In the genomic region with DNA sequence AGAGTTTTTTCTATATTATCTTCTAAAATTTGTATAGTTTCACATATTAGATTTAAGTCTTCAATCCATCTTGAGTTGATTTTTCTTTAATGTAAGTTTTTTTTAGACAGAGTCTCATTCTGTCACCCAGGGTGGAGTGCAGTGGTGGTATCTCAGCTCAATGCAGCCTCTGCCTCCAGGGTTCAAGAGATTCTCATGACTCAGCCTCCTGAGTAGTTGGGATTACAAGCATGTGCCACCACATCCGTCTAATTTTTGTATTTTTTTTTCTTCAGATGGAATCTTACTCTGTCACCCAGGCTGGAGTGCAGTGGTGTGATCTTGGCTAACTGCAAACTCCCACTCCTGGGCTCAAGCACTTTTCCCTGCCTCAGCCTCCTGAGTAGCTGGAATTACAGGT, we compare ENCODE assay signal across 19 cellular contexts.
DNase-seq lines count a peak whose midpoint lies in the region; ATAC-seq, FAIRE-seq and TF ChIP-seq lines count a peak whose summit lies in the region.
"Had no signal": no experiment of that assay in that cellular context is flagged by ENCODE, and none has a peak within 500 bp of the region (broad histone marks: within the 10 kb centered on the region; RNA-seq: fewer than 3 reads in every experiment).

No MANE protein-coding gene starts in this region.

- H3K36me3 ChIP-seq in GM23338 (ENCODE audit: insufficient read depth) (no peaks in the 10 kb centered on the region), K562 (ENCODE audit: control insufficient read depth, insufficient read depth, low read length) (no peaks in the 10 kb centered on the region)

- peak; percentile 63 for FAIRE-seq in K562 (lab: Jason Lieb, UNC)
- FAIRE-seq: A549, GM12878, H1 had no signal

- POLR2A ChIA-PET in K562 (lab: Yijun Ruan, JAX) = no interaction called here

- in situ Hi-C loops in K562 (cut with MboI) = no loop called here
- in situ Hi-C loops in ACHN (cut with HindIII; ENCODE audit: low pct_ligation_motif_present, low pct_unique_long_range_greater_than_20kb, low sequenced_read_pairs) = no loop called here

- H4K20me1 ChIP-seq in GM23338 (replicated peaks; ENCODE audit: insufficient read depth) (no peaks in the 10 kb centered on the region), K562 (replicated peaks; ENCODE audit: control insufficient read depth, insufficient read depth, low read length) (no peaks in the 10 kb centered on the region)

- H2AFZ ChIP-seq in GM23338 = peak overlapping the region; percentile 59; the same call in 1 of the 2 replicates
- no peak overlapping the region for H2AFZ ChIP-seq in K562 (ENCODE audit: low read depth, low read length)

- 0% methylated on average over 1 of the region's 1 CpG for WGBS in K562 (ENCODE audit: insufficient coverage, low coverage, missing lambda C conversion rate)

- H3K9me2 ChIP-seq in GM23338 (ENCODE audit: insufficient read depth) = 0 out of 2 replicates have a peak, but pooled peaks cover 4% of the 10 kb centered on the region

- intact Hi-C loops in K562 (cut with micrococcal nuclease) = no loop called here

- peak; percentile 68 for DNase-seq in Daoy (ENCODE audit: low read depth)
- DNase-seq in GM23338 (ENCODE audit: low spot score) = no peak
- DNase-seq in K562 (ENCODE audit: extremely low read depth in 1 of 4, low spot score in 3 of 4) = no peak
- DNase-seq in NCI-H1694 (lab: John Stamatoyannopoulos, UW) = no peak
- DNase-seq in ACHN = no peak
- no peak for DNase-seq in substantia nigra (lab: John Stamatoyannopoulos, UW)
- DNase-seq: 8988T; C1 segment of cervical spinal cord; Calu3; CD4-positive, alpha-beta memory T cell; COR-L47; DMS53; DMS79 treated with DMSO at 0.1 percent for 48 hours; GDM1; H7; HCEC 1CT had no signal

- no peaks in the 10 kb centered on the region for H3K9me1 ChIP-seq in K562 (ENCODE audit: control insufficient read depth, insufficient read depth, low read length)

- no peak overlapping the region for H3K27ac Mint-ChIP-seq in GM23338

- H3K79me2 ChIP-seq in GM23338 (replicated peaks; ENCODE audit: insufficient read depth) = no peaks in the 10 kb centered on the region
- no peaks in the 10 kb centered on the region for H3K79me2 ChIP-seq in K562 (ENCODE audit: control insufficient read depth, insufficient read depth, low read length)

- CTCF ChIA-PET in K562 (lab: Yijun Ruan, JAX; ENCODE audit: low intra/inter-chr PET ratio) = no interaction called here

- BruUV-seq in K562 (replicated peaks; lab: Mats Ljungman, UMichigan) = no TSS peak

- H3K4me2 ChIP-seq in GM23338 (no peak overlapping the region), K562 (ENCODE audit: insufficient read depth, low read length) (no peak overlapping the region)
- H3K4me2 ChIP-seq: A549 had no signal

- H3K4me3 ChIP-seq in GM23338 = no peak overlapping the region
- no peak overlapping the region for H3K4me3 ChIP-seq in K562
- H3K4me3 ChIP-seq: A549, GM12878 had no signal

- TF ChIP-seq POLR2A in K562 (conservative IDR thresholded peaks at IDR 0.05) = no peak

- peaks cover 10% of the 10 kb centered on the region; the same call in 1 of the 2 replicates for H3F3A ChIP-seq in GM23338 (replicated peaks; ENCODE audit: low read depth)

- TF ChIP-seq RAD21 in K562 (CRISPR knock-in tag; conservative IDR thresholded peaks at IDR 0.05 in 1 of 2, IDR thresholded peaks at IDR 0.05 in 1 of 2) = no peak

- H3K27me3 ChIP-seq in GM23338 (ENCODE audit: insufficient read depth) (no peaks in the 10 kb centered on the region), K562 (ENCODE audit: control insufficient read depth in 2 of 2, insufficient read depth in 2 of 2, low read length in 2 of 2) (no peaks in the 10 kb centered on the region)

- H3K27ac ChIP-seq in GM23338 (ENCODE audit: low read depth) (no peak overlapping the region), K562 (ENCODE audit: extremely low read depth, low read depth, low read length) (no peak overlapping the region), substantia nigra (ENCODE audit: low read depth, low read length, poor library complexity, severe bottlenecking) (no peak overlapping the region)
- H3K27ac ChIP-seq: A549 had no signal

- TF ChIP-seq EP300 in K562 (IDR thresholded peaks at IDR 0.05; ENCODE audit: low read length) = no peak

- no peak overlapping the region for H3K4me3 Mint-ChIP-seq in GM23338
- H3K4me3 Mint-ChIP-seq: CD4-positive, alpha-beta memory T cell had no signal

- H3K4me1 Mint-ChIP-seq in GM23338 = peaks cover 8% of the 10 kb centered on the region

- TF ChIP-seq CTCF in GM23338 (conservative IDR thresholded peaks at IDR 0.05; ENCODE audit: low read depth in 2 of 2) (no peak), K562 (IDR thresholded peaks at IDR 0.05 in 2 of 3, conservative IDR thresholded peaks at IDR 0.05 in 1 of 3; ENCODE audit: insufficient read depth in 2 of 3, low read depth in 1 of 3, low read length in 3 of 3) (no peak)

- H3K27me3 Mint-ChIP-seq in GM23338 (ENCODE audit: insufficient read depth, low read depth, poor library complexity) = peaks cover 1% of the 10 kb centered on the region
- H3K27me3 Mint-ChIP-seq: CD4-positive, alpha-beta memory T cell had no signal

- no peaks in the 10 kb centered on the region for H3K9me3 ChIP-seq in K562 (replicated peaks; ENCODE audit: control insufficient read depth, insufficient read depth, low read depth, low read length)
- H3K9me3 ChIP-seq: A549 had no signal

- H3K9me3 Mint-ChIP-seq in GM23338 = no peaks in the 10 kb centered on the region; the same call in 1 of the 3 replicates
- H3K9me3 Mint-ChIP-seq: CD4-positive, alpha-beta memory T cell had no signal

- H3K4me1 ChIP-seq in GM23338 (ENCODE audit: insufficient read depth) (no peaks in the 10 kb centered on the region; the same call in 1 of the 2 replicates), K562 (replicated peaks in 1 of 2; ENCODE audit: control insufficient read depth in 2 of 2, insufficient read depth in 2 of 2, low read length in 2 of 2) (no peaks in the 10 kb centered on the region)
- H3K4me1 ChIP-seq: A549 had no signal

- ATAC-seq in GM23338 (no peak), K562 (no peak)
- ATAC-seq: A549, GM12878 had no signal

- no peak overlapping the region for H3K9ac ChIP-seq in K562 (ENCODE audit: insufficient read depth in 1 of 2, low read depth in 2 of 2, low read length in 2 of 2)

- H3K36me3 Mint-ChIP-seq in GM23338 (ENCODE audit: low read depth) = no peaks in the 10 kb centered on the region
- H3K36me3 Mint-ChIP-seq: CD4-positive, alpha-beta memory T cell had no signal

TF ChIP-seq in K562, 482 proteins besides CTCF, POLR2A, EP300 and RAD21 (continues in another document):
- no peak for TF ChIP-seq KLF6 (CRISPR knock-in tag; IDR thresholded peaks at IDR 0.05; ENCODE audit: borderline replicate concordance)
